Comparison of ENCODE assay signal across 14 cellular contexts in the genomic region with DNA sequence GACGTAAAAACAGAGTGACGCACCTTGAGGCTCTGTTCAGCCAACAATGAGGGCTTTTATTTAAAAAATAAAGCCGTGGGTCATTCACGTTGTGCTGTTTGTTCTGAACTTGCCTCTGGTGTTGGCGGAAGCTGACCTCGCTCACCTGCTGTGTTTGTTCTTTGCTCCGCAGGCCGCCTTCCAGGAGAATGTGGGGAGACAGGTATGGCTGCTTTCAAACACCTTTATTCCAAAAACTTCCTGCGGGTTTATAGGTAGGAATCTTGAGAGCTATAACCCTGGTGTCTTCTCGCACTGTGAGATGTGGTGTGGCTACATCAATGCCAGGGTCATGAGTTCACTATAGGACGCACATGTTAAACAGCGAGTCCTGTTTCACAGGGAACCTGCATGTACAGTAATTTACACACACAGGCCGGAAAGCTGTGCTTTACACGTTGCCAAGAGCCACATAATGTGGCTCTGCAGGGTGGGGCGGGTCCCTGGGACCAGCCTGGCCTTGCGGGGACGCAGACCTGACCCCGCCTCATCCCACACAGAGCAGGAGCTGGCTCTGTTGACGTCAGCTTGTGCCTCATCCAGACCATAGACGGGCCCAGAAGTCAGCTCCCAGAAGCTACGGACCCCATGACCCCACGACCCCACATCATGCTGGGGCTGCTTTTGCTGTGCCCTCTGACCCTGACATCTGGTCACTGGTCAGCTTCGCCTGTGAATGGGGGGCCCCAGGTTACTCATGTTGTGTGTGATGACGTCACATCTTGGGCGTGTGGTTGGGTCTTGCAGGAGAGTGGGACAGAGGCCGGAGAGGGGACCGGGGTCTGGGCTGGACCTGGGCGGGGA. TPM values are rescaled to one million over a fixed set of nuclear protein-coding genes. Genes with fewer than 3 reads are reported as not detected.
DNase-seq lines count a peak whose midpoint lies in the region; ATAC-seq and TF ChIP-seq lines count a peak whose summit lies in the region.
"Had no signal": no experiment of that assay in that cellular context is flagged by ENCODE, and none has a peak within 500 bp of the region (broad histone marks: within the 10 kb centered on the region; RNA-seq: fewer than 3 reads in every experiment).

No MANE protein-coding gene starts in this region.

- H3F3A ChIP-seq in GM23248 (ENCODE audit: insufficient read depth) = 0 out of 2 replicates have a peak, but pooled peaks cover 4% of the 10 kb centered on the region

- 80% methylated on average over 24 to 28 of the region's 28 CpGs for WGBS in GM23248 (ENCODE audit: low coverage in 1 of 2, low lambda C conversion rate in 2 of 2, missing lambda C conversion rate in 2 of 2), 2 experiments

- H3K9me3 ChIP-seq in HUES6 (ENCODE audit: control insufficient read depth, insufficient read depth, low read depth, low read length) = no peaks in the 10 kb centered on the region
- no peaks in the 10 kb centered on the region for H3K9me3 ChIP-seq in GM23248 (ENCODE audit: low read depth)
- H3K9me3 ChIP-seq: HAP-1, SJSA1 had no signal

- peaks cover 52% of the 10 kb centered on the region for H3K36me3 ChIP-seq in HUES6 (ENCODE audit: control insufficient read depth, insufficient read depth, low read length)
- H3K36me3 ChIP-seq in GM23248 (ENCODE audit: low read depth) = no peaks in the 10 kb centered on the region

- H3K9me2 ChIP-seq in GM23248 (ENCODE audit: insufficient read depth) = no peaks in the 10 kb centered on the region

- H3K27ac ChIP-seq in HUES6 (ENCODE audit: low read depth, low read length) = peak overlapping the region; percentile 69
- peak overlapping the region; percentile 100 for H3K27ac ChIP-seq in VCaP
- H3K27ac ChIP-seq in skin epidermis = peak overlapping the region in 16 of 21 experiments; percentile 3 to 77 (median 65)
- H3K27ac ChIP-seq in GM23248 = no peak overlapping the region
- H3K27ac ChIP-seq: SJSA1 had no signal

- TF ChIP-seq CTCF in VCaP (conservative IDR thresholded peaks at IDR 0.05) = no peak

- H2AFZ ChIP-seq in GM23248 = no peak overlapping the region

- peak; percentile 60 for DNase-seq in kidney tubule cell (ENCODE audit: low spot score)
- DNase-seq in SKM-1 (lab: John Stamatoyannopoulos, UW; ENCODE audit: unreplicated experiment) = no peak
- DNase-seq in superior temporal gyrus (ENCODE audit: extremely low spot score) = no peak
- DNase-seq in GM23248 = no peak
- DNase-seq: activated CD4-positive, alpha-beta memory T cell treated with anti-CD3 and anti-CD28 coated beads, Interleukin-2, amount 10 ng/mL, durations not matched to agents 7 days and 5 days; activated naive CD8-positive, alpha-beta T cell treated with anti-CD3 and anti-CD28 coated beads, Interleukin-2, amount 50 U/mL, for 24 hours; NCI-H187 treated with DMSO at 0.1 percent for 48 hours; stimulated activated CD4-positive, alpha-beta T cell treated with anti-CD3 and anti-CD28 coated beads, Interleukin-15, amount 100 ng/mL, for 24 hours had no signal

- H4K20me1 ChIP-seq in GM23248 (ENCODE audit: insufficient read depth) = no peaks in the 10 kb centered on the region

- H3K4me1 ChIP-seq in HUES6 (ENCODE audit: control insufficient read depth, insufficient read depth, low read length) = peaks cover 23% of the 10 kb centered on the region
- H3K4me1 ChIP-seq in GM23248 (ENCODE audit: insufficient read depth) = peaks cover 12% of the 10 kb centered on the region
- H3K4me1 ChIP-seq: HAP-1 had no signal

- no peaks in the 10 kb centered on the region; the same call in 1 of the 2 replicates for H3K79me2 ChIP-seq in GM23248 (ENCODE audit: insufficient read depth)

- H3K4me3 ChIP-seq in HUES6 (ENCODE audit: low read depth, low read length) = no peak overlapping the region
- H3K4me3 ChIP-seq in skin epidermis = no peak overlapping the region
- H3K4me3 ChIP-seq in GM23248 = no peak overlapping the region
- H3K4me3 ChIP-seq: HAP-1, SJSA1 had no signal

- no peak overlapping the region for H3K9ac ChIP-seq in HUES6 (ENCODE audit: low read length)
- no peak overlapping the region for H3K9ac ChIP-seq in GM23248

- H3K27me3 ChIP-seq in HUES6 (ENCODE audit: control insufficient read depth, insufficient read depth, low read length) (no peaks in the 10 kb centered on the region), GM23248 (replicated peaks; ENCODE audit: insufficient read depth) (no peaks in the 10 kb centered on the region)
- H3K27me3 ChIP-seq: SJSA1 had no signal

- no peak overlapping the region for H3K4me2 ChIP-seq in GM23248 (ENCODE audit: unreplicated experiment)

- no peak for ATAC-seq in GM18868 (IDR thresholded peaks at IDR 0.05; ENCODE audit: unreplicated experiment)
- ATAC-seq: activated naive CD8-positive, alpha-beta T cell treated with anti-CD3 and anti-CD28 coated beads, Interleukin-2, amount 50 U/mL, for 24 hours had no signal

- in situ Hi-C loops in GM23248 (cut with MboI) = no loop called here

RNA-seq across cellular contexts. Expression of gene ZNF750, which starts 49.9 kb away (rescaled TPM):
- not detected in 2 replicates for total RNA-seq in GM23248 (2014; rRNA removed; shearing (Covaris generic))
- polyA plus RNA-seq in GM23248 (2016; fragmentation: Nextera tagmentation; extraction: Ambion mirVana) = 0.11 TPM in 1 of 2 replicates, not detected in the other
- total RNA-seq: activated CD4-positive, alpha-beta memory T cell treated with anti-CD3 and anti-CD28 coated beads, Interleukin-2, amount 10 ng/mL, durations not matched to agents 7 days and 5 days; SJSA1 had no signal
